Comparison of ENCODE assay signal across 8 cellular contexts in genomic region chr9:26947736-26948135, GRCh38. TPM values are rescaled to one million over a fixed set of nuclear protein-coding genes. Genes with fewer than 3 reads are reported as not detected.
A peak's percentile ranks its signal among the peaks of the same experiment; 100 is the strongest.
DNase-seq lines count a peak whose midpoint lies in the region; ATAC-seq and TF ChIP-seq lines count a peak whose summit lies in the region.

No MANE protein-coding gene starts in this region.

- H3K4me1 ChIP-seq in BLaER1 (peaks cover 26% of the 10 kb centered on the region), Karpas-422 (ENCODE audit: low read length) (peaks cover 26% of the 10 kb centered on the region), muscle layer of duodenum (ENCODE audit: control insufficient read depth in 1 of 2, insufficient read depth in 2 of 2, low read length in 2 of 2) (peaks cover 6 to 20% of the 10 kb centered on the region in 2 donors), urinary bladder (ENCODE audit: insufficient read depth) (peaks cover 4% of the 10 kb centered on the region)

- H3K4me3 ChIP-seq in BLaER1, result peak overlapping the region; percentile 93
- peak overlapping the region; percentile 83 for H3K4me3 ChIP-seq in Karpas-422 (ENCODE audit: low read length)
- H3K4me3 ChIP-seq in muscle layer of duodenum (ENCODE audit: low read depth in 1 of 2, low read length in 2 of 2), result peak overlapping the region; percentile 82 to 96
- H3K4me3 ChIP-seq in urinary bladder (ENCODE audit: low read depth, low read length), result peak overlapping the region; percentile 93

- H3K4me1 Mint-ChIP-seq in brain, result peaks cover 45% of the 10 kb centered on the region

- peak overlapping the region; percentile 82 for H3K4me2 ChIP-seq in BLaER1
- peak overlapping the region; percentile 99 for H3K4me2 ChIP-seq in Karpas-422 (ENCODE audit: low read depth, low read length, poor library complexity, severe bottlenecking)

- no peak for TF ChIP-seq CTCF in brain (conservative IDR thresholded peaks at IDR 0.05)

- H3K9ac ChIP-seq in BLaER1, result peak overlapping the region; percentile 98
- H3K9ac ChIP-seq in Karpas-422 (ENCODE audit: low read length), result peak overlapping the region; percentile 96

- WGBS in urinary bladder, result under 1% methylated on average over 9 of the region's 9 CpGs

- peaks cover 53% of the 10 kb centered on the region for H3K79me2 ChIP-seq in Karpas-422 (ENCODE audit: low read length)

- peak overlapping the region; percentile 84 to 99 (median 92) for H3K4me3 Mint-ChIP-seq in brain

- H2AFZ ChIP-seq in Karpas-422 (ENCODE audit: low read length), result peak overlapping the region; percentile 54; the same call in 1 of the 2 replicates

- peaks cover 18% of the 10 kb centered on the region for H3K27me3 Mint-ChIP-seq in brain

- H3K27me3 ChIP-seq in BLaER1 (no peaks in the 10 kb centered on the region), Karpas-422 (ENCODE audit: low read length) (no peaks in the 10 kb centered on the region), muscle layer of duodenum (ENCODE audit: low read depth, low read length) (no peaks in the 10 kb centered on the region)

- H3K36me3 Mint-ChIP-seq in brain, result peaks cover 15% of the 10 kb centered on the region

- no peak for DNase-seq in Karpas-422
- DNase-seq in Kasumi-1 (lab: John Stamatoyannopoulos, UW), result no peak
- no peak for DNase-seq in GF-D8 (lab: John Stamatoyannopoulos, UW)

- H3K27ac ChIP-seq in BLaER1 (peak overlapping the region; percentile 99; the same call in 1 of the 2 replicates), Karpas-422 (ENCODE audit: low read length) (peak overlapping the region; percentile 73), muscle layer of duodenum (ENCODE audit: low read length) (peak overlapping the region; percentile 97), urinary bladder (ENCODE audit: low read depth) (no peak overlapping the region)

- H4K20me1 ChIP-seq in BLaER1, result peaks cover 32% of the 10 kb centered on the region
- peaks cover 7% of the 10 kb centered on the region; the same call in 1 of the 2 replicates for H4K20me1 ChIP-seq in Karpas-422 (ENCODE audit: insufficient read depth, low read depth, low read length)

- H3K9me3 ChIP-seq in BLaER1, result no peaks in the 10 kb centered on the region; the same call in 1 of the 2 replicates
- no peaks in the 10 kb centered on the region for H3K9me3 ChIP-seq in Karpas-422 (ENCODE audit: low read length)
- H3K9me3 ChIP-seq in muscle layer of duodenum (ENCODE audit: control insufficient read depth in 1 of 2, low read length in 2 of 2), result no peaks in the 10 kb centered on the region

- no peaks in the 10 kb centered on the region for H3K9me3 Mint-ChIP-seq in brain

- ATAC-seq in HG03025 (IDR thresholded peaks at IDR 0.05; ENCODE audit: low FRiP score, unreplicated experiment), result no peak

- no peaks in the 10 kb centered on the region for H3K9me2 ChIP-seq in Karpas-422 (replicated peaks; ENCODE audit: insufficient read depth, low read length)

- H3K36me3 ChIP-seq in BLaER1 (peaks cover 21% of the 10 kb centered on the region), Karpas-422 (ENCODE audit: insufficient read depth, low read length) (peaks cover 15% of the 10 kb centered on the region), muscle layer of duodenum (ENCODE audit: control insufficient read depth in 1 of 2, insufficient read depth in 2 of 2, low read length in 2 of 2) (peaks cover 0 to 3% of the 10 kb centered on the region in 2 donors), urinary bladder (ENCODE audit: insufficient read depth) (peaks cover 2% of the 10 kb centered on the region)

- peak overlapping the region; percentile 99 to 100 (median 100) for H3K27ac Mint-ChIP-seq in brain

RNA-seq across cellular contexts. Expression of gene PLAA, which starts 0.7 kb away (rescaled TPM):
- total RNA-seq in Karpas-422 (2014; rRNA removed; shearing (Covaris generic); ENCODE audit: low replicate concordance), result 33.7 and 50.6 TPM in 2 replicates
- polyA plus RNA-seq in brain (ENCODE audit: insufficient read depth, low read depth, low replicate concordance) (26.0 TPM), urinary bladder (19.0 TPM)
- 28.2 TPM for total RNA-seq in urinary bladder

RNA-seq across cellular contexts. Expression of gene IFT74, which starts 8.5 kb away (rescaled TPM):
- 25.8 and 29.3 TPM in 2 replicates for total RNA-seq in Karpas-422 (2014; rRNA removed; shearing (Covaris generic); ENCODE audit: low replicate concordance)
- polyA plus RNA-seq in brain (ENCODE audit: insufficient read depth, low read depth, low replicate concordance) (5.1 TPM), urinary bladder (10.0 TPM)
- total RNA-seq in urinary bladder, result 39.6 TPM

RNA-seq across cellular contexts. Expression of gene CAAP1, which starts 55.1 kb away (rescaled TPM):
- 42.6 and 44.3 TPM in 2 replicates for total RNA-seq in Karpas-422 (2014; rRNA removed; shearing (Covaris generic); ENCODE audit: low replicate concordance)
- polyA plus RNA-seq in brain (ENCODE audit: insufficient read depth, low read depth, low replicate concordance), result 12.5 TPM
- 27.3 TPM for total RNA-seq in urinary bladder
- 10.4 TPM for polyA plus RNA-seq in urinary bladder

RNA-seq across cellular contexts. Expression of gene LRRC19, which starts 57.7 kb away (rescaled TPM):
- total RNA-seq in Karpas-422 (2014; rRNA removed; shearing (Covaris generic); ENCODE audit: low replicate concordance), result not detected in 2 replicates
- polyA plus RNA-seq in brain (ENCODE audit: insufficient read depth, low read depth, low replicate concordance) (not detected), urinary bladder (not detected)
- total RNA-seq in urinary bladder, result 0.11 TPM
